21 cellular contexts compared by ENCODE assay signal in the genomic region with DNA sequence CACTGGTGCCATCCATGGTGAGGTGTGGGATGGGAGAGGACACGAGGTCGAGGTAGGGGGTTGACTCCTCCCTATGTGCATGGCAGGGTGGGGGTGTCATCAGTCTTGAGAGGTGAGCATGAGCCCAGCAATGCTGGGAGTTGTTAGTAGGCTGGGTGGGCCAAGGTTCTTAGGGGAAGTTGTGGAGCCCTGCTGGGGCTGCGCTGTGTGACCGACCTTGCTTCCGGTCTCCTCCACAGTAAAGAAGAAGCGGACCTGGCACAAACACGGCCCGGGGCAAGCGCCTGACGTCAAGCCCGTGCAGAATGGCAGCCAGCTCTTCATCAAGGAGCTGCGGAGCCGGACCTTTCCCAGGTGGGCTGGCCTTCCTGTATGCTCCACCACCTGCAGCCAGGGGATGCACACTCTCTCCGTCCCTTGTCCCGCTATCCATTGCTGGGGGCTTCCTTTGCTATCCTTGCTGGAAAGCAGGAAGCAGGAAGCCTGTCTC.
"Had no signal": no experiment of that assay in that cellular context is flagged by ENCODE, and none has a peak within 500 bp of the region (broad histone marks: within the 10 kb centered on the region; RNA-seq: fewer than 3 reads in every experiment).

No MANE protein-coding gene starts in this region.

- H3K27me3 Mint-ChIP-seq: activated CD8-positive, alpha-beta T cell treated with anti-CD3 and anti-CD28 coated beads for 36 hours; activated naive CD8-positive, alpha-beta T cell; central memory CD8-positive, alpha-beta T cell; memory B cell; progenitor cell of endocrine pancreas had no signal

- H3K27me3 ChIP-seq: adrenal gland, gastroesophageal sphincter, heart left ventricle, neural progenitor cell had no signal

- H3K27ac ChIP-seq: epithelial cell of prostate, gastroesophageal sphincter, heart left ventricle, neural progenitor cell had no signal

- H3K4me3 Mint-ChIP-seq: activated CD8-positive, alpha-beta T cell treated with anti-CD3 and anti-CD28 coated beads for 36 hours; activated naive CD8-positive, alpha-beta T cell; activated T-cell treated with anti-CD3 and anti-CD28 coated beads, Interleukin-2, amount 50 U/mL, for 72 hours; central memory CD8-positive, alpha-beta T cell; endodermal cell; memory B cell; neural progenitor cell; T-helper 1 cell treated with Interleukin-12 subunit alpha and Interleukin-12 subunit beta and Interleukin-4 antibody, amounts not matched to agents 30 μg/mL and 1 μg/mL, for 36 hours had no signal

- H3K27ac Mint-ChIP-seq: activated CD8-positive, alpha-beta T cell treated with anti-CD3 and anti-CD28 coated beads for 36 hours; activated naive CD8-positive, alpha-beta T cell; activated T-cell treated with anti-CD3 and anti-CD28 coated beads, Interleukin-2, amount 50 U/mL, for 72 hours; endodermal cell; memory B cell; progenitor cell of endocrine pancreas had no signal

- DNase-seq: activated CD4-positive, alpha-beta T cell treated with anti-CD3 and anti-CD28 coated beads for 48 hours; activated CD8-positive, alpha-beta T cell treated with anti-CD3 and anti-CD28 coated beads for 36 hours; activated gamma-delta T cell treated with Interleukin-2 at 50 U/mL for 16 hours; activated T-cell treated with anti-CD3 and anti-CD28 coated beads, Interleukin-2, amount 50 U/mL, for 72 hours; cortex of kidney; endodermal cell; left cardiac atrium; retina; stimulated activated CD4-positive, alpha-beta T cell treated with anti-CD3 and anti-CD28 coated beads, Interleukin-4, amount 100 ng/mL, for 24 hours; stimulated activated naive CD4-positive, alpha-beta T cell treated with Interleukin-2 at 50 U/mL for 16 hours; T1000 had no signal

- H3K9me3 ChIP-seq: adrenal gland had no signal

- H3K4me3 ChIP-seq: adrenal gland, gastroesophageal sphincter, heart left ventricle, neural progenitor cell had no signal

- H3K4me1 Mint-ChIP-seq: endodermal cell had no signal

- H3K4me1 ChIP-seq: gastroesophageal sphincter, neural progenitor cell had no signal

- ATAC-seq: activated CD8-positive, alpha-beta T cell treated with anti-CD3 and anti-CD28 coated beads for 36 hours; activated T-cell treated with anti-CD3 and anti-CD28 coated beads, Interleukin-2, amount 50 U/mL, for 72 hours; gastroesophageal sphincter; left cardiac atrium had no signal
